8 cellular contexts compared by ENCODE assay signal in genomic region chr2:242031481-242032019, GRCh38.
DNase-seq lines count a peak whose midpoint lies in the region; ATAC-seq and TF ChIP-seq lines count a peak whose summit lies in the region.

No MANE protein-coding gene starts in this region.

- no peak overlapping the region for H3K9ac ChIP-seq in endodermal cell (ENCODE audit: extremely low read depth, low read length, poor library complexity, severe bottlenecking)

- H3K36me3 Mint-ChIP-seq in activated CD4-positive, alpha-beta memory T cell treated with anti-CD3 and anti-CD28 coated beads for 36 hours = no peaks in the 10 kb centered on the region
- H3K36me3 Mint-ChIP-seq in endodermal cell (ENCODE audit: low read depth) (no peaks in the 10 kb centered on the region), GM23338 (ENCODE audit: low read depth) (no peaks in the 10 kb centered on the region; the same call in 2 of the 3 replicates)

- no peak overlapping the region for H3K4me3 ChIP-seq in Jurkat, Clone E6-1 (ENCODE audit: low read length)
- H3K4me3 ChIP-seq in endodermal cell (ENCODE audit: low read length) (no peak overlapping the region), GM23338 (no peak overlapping the region)

- no peaks in the 10 kb centered on the region for H3K9me3 ChIP-seq in endodermal cell (ENCODE audit: control insufficient read depth, low read length)

- no peaks in the 10 kb centered on the region for H3K27me3 Mint-ChIP-seq in activated CD4-positive, alpha-beta memory T cell treated with anti-CD3 and anti-CD28 coated beads for 36 hours
- H3K27me3 Mint-ChIP-seq in endodermal cell (ENCODE audit: insufficient read depth) = peaks cover 18% of the 10 kb centered on the region
- H3K27me3 Mint-ChIP-seq in GM23338 (ENCODE audit: insufficient read depth, low read depth, poor library complexity) = peaks cover 15% of the 10 kb centered on the region

- no peaks in the 10 kb centered on the region for H3K9me3 Mint-ChIP-seq in activated CD4-positive, alpha-beta memory T cell treated with anti-CD3 and anti-CD28 coated beads for 36 hours
- H3K9me3 Mint-ChIP-seq in endodermal cell (no peaks in the 10 kb centered on the region), GM23338 (peaks cover 3% of the 10 kb centered on the region)

- no peaks in the 10 kb centered on the region for H3K4me1 ChIP-seq in endodermal cell (ENCODE audit: control insufficient read depth, insufficient read depth, low read length)
- H3K4me1 ChIP-seq in GM23338 (ENCODE audit: insufficient read depth) = no peaks in the 10 kb centered on the region

- H3K27ac ChIP-seq in endodermal cell (ENCODE audit: low read depth, low read length) (no peak overlapping the region), GM23338 (ENCODE audit: low read depth) (no peak overlapping the region)

- H3K4me2 ChIP-seq in GM23338 = no peak overlapping the region

- ATAC-seq in GM19397 (IDR thresholded peaks at IDR 0.05; ENCODE audit: unreplicated experiment) (no peak), HG03280 (IDR thresholded peaks at IDR 0.05; ENCODE audit: unreplicated experiment) (no peak), GM21619 (IDR thresholded peaks at IDR 0.05; ENCODE audit: unreplicated experiment) (no peak), GM23338 (no peak)

- peaks cover 46% of the 10 kb centered on the region for H3K4me1 Mint-ChIP-seq in activated CD4-positive, alpha-beta memory T cell treated with anti-CD3 and anti-CD28 coated beads for 36 hours (ENCODE audit: low read depth)
- H3K4me1 Mint-ChIP-seq in endodermal cell = peaks cover 5% of the 10 kb centered on the region
- peaks cover 16% of the 10 kb centered on the region for H3K4me1 Mint-ChIP-seq in GM23338

- H3K79me2 ChIP-seq in GM23338 (replicated peaks; ENCODE audit: insufficient read depth) = no peaks in the 10 kb centered on the region

- no peaks in the 10 kb centered on the region for H3K9me2 ChIP-seq in GM23338 (ENCODE audit: insufficient read depth)

- no peak overlapping the region for H2AFZ ChIP-seq in GM23338

- no peaks in the 10 kb centered on the region for H3K36me3 ChIP-seq in endodermal cell (ENCODE audit: control insufficient read depth, insufficient read depth, low read length)
- no peaks in the 10 kb centered on the region for H3K36me3 ChIP-seq in GM23338 (ENCODE audit: insufficient read depth)

- peak overlapping the region; percentile 58 for H3K4me3 Mint-ChIP-seq in activated CD4-positive, alpha-beta memory T cell treated with anti-CD3 and anti-CD28 coated beads for 36 hours
- H3K4me3 Mint-ChIP-seq in endodermal cell = no peak overlapping the region
- H3K4me3 Mint-ChIP-seq in GM23338 = no peak overlapping the region

- TF ChIP-seq CTCF in endodermal cell (conservative IDR thresholded peaks at IDR 0.05) = no peak
- no peak for TF ChIP-seq CTCF in GM23338 (conservative IDR thresholded peaks at IDR 0.05; ENCODE audit: low read depth in 2 of 2)

- intact Hi-C loops in activated CD4-positive, alpha-beta memory T cell treated with anti-CD3 and anti-CD28 coated beads for 36 hours (cut with micrococcal nuclease) = no loop called here

- H3K27ac Mint-ChIP-seq in activated CD4-positive, alpha-beta memory T cell treated with anti-CD3 and anti-CD28 coated beads for 36 hours = no peak overlapping the region
- H3K27ac Mint-ChIP-seq in endodermal cell = no peak overlapping the region
- H3K27ac Mint-ChIP-seq in GM23338 = no peak overlapping the region

- H3F3A ChIP-seq in GM23338 (replicated peaks; ENCODE audit: low read depth) = no peaks in the 10 kb centered on the region

- H3K27me3 ChIP-seq in endodermal cell (ENCODE audit: control insufficient read depth, insufficient read depth, low read length, poor library complexity, severe bottlenecking) (no peaks in the 10 kb centered on the region), GM23338 (ENCODE audit: insufficient read depth) (peaks cover 5% of the 10 kb centered on the region; the same call in 1 of the 2 replicates)

- DNase-seq in Jurkat, Clone E6-1 (ENCODE audit: low read depth, low spot score) = peak; percentile 74
- DNase-seq in activated CD4-positive, alpha-beta memory T cell treated with anti-CD3 and anti-CD28 coated beads for 36 hours = peak; percentile 68
- DNase-seq in endodermal cell = peak; percentile 34
- DNase-seq in stimulated activated CD8-positive, alpha-beta memory T cell treated with anti-CD3 and anti-CD28 coated beads, Interleukin-12 subunit alpha, Interleukin-12 subunit beta, amount 100 ng/mL, for 4 hours (ENCODE audit: low read depth) = peak; percentile 38
- DNase-seq in GM23338 (ENCODE audit: low spot score) = no peak

- WGBS in endodermal cell (ENCODE audit: insufficient coverage in 1 of 2, insufficient read length in 1 of 2), 2 experiments = 92 to 96% methylated on average over 15 to 20 of the region's 20 CpGs

- POLR2A ChIA-PET in activated CD4-positive, alpha-beta memory T cell treated with anti-CD3 and anti-CD28 coated beads for 36 hours (lab: Charles Lee) = no interaction called here

- CTCF ChIA-PET in activated CD4-positive, alpha-beta memory T cell treated with anti-CD3 and anti-CD28 coated beads for 36 hours (lab: Charles Lee) = no interaction called here

- no peaks in the 10 kb centered on the region for H4K20me1 ChIP-seq in GM23338 (replicated peaks; ENCODE audit: insufficient read depth)

TF ChIP-seq in GM23338, 12 proteins besides CTCF, POLR2A, EP300 and RAD21:
- no peak for TF ChIP-seq POLR2AphosphoS5 (IDR thresholded peaks at IDR 0.05; ENCODE audit: low read depth)
- TF ChIP-seq ZNF331 (CRISPR knock-in tag; IDR thresholded peaks at IDR 0.05; ENCODE audit: low read depth) = no peak
- TF ChIP-seq EZH2 (IDR thresholded peaks at IDR 0.05; ENCODE audit: low read depth, unreplicated experiment) = no peak
- no peak for TF ChIP-seq EZH2phosphoT487 (IDR thresholded peaks at IDR 0.05; ENCODE audit: unreplicated experiment)
- no peak for TF ChIP-seq STAT1 (IDR thresholded peaks at IDR 0.05; ENCODE audit: unreplicated experiment)
- TF ChIP-seq CREB1 (CRISPR knock-in tag; IDR thresholded peaks at IDR 0.05; ENCODE audit: low read depth) = no peak
TF ChIP-seq in GM23338: peak in this region for 0.
